In the genomic region with DNA sequence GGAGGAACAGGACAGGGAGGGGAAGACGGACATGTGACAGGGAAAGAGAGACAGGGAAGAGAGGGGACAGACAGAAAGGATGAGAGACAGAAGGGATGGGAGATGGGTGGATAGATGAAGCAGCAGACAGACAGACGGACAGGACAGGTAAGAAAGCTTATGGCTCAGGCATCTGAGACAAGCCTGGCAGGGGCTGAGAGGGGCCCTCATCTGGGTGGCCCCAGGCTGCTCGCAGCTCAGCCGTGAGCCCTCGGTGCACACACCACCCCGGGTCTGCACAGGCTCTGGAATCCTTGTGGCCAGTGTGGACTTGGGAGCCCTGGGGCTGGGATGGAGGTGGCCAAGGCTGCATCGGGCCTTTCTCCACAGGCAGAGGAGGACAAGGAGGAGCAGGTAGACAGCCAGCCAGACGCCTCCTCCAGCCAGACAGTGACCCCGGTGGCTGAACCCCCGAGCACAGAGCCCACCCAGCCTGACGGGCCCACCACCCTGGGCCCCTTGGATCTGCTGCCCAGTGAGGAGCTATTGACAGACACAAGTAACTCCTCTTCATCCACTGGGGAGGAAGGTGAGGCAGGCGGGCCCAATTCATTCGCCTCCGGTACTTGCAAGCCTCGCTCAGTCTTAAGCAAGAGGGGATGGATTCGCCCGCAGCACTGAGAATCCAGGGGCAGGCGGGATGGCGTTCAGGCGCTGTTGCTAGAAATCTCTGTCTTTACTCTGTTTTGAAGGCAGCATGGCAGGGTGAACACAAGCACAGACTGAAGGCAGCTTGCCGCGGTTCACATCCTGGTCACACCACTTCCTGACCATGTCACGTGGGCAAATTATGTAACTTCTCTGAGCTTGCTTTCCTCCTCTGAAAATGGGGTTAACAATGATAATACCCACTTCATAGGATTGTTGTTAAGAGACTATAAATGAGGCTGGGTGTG, we compare ENCODE assay signal across 9 cellular contexts. TPM values are rescaled to one million over a fixed set of nuclear protein-coding genes. Genes with fewer than 3 reads are reported as not detected.
A peak's percentile ranks its signal among the peaks of the same experiment; 100 is the strongest.
DNase-seq lines count a peak whose midpoint lies in the region; ATAC-seq, FAIRE-seq and TF ChIP-seq lines count a peak whose summit lies in the region.
"Had no signal": no experiment of that assay in that cellular context is flagged by ENCODE, and none has a peak within 500 bp of the region (broad histone marks: within the 10 kb centered on the region; RNA-seq: fewer than 3 reads in every experiment).

No MANE protein-coding gene starts in this region.

- TF ChIP-seq POLR2A in Peyer's patch (IDR thresholded peaks at IDR 0.05) (no peak), H54 (IDR thresholded peaks at IDR 0.05; ENCODE audit: low read depth, low read length) (no peak)

- no peaks in the 10 kb centered on the region for H3K27me3 ChIP-seq in CD4-positive, alpha-beta memory T cell (ENCODE audit: insufficient read depth, low read length)
- no peaks in the 10 kb centered on the region for H3K27me3 ChIP-seq in Peyer's patch
- H3K27me3 ChIP-seq in dorsolateral prefrontal cortex: no peaks in the 10 kb centered on the region
- H3K27me3 ChIP-seq: colonic mucosa had no signal

- POLR2A ChIA-PET in CD4-positive, alpha-beta memory T cell (lab: Charles Lee; ENCODE audit: partially characterized antibody): interaction anchor here (0.8 to 13.7 kb wide), 24 partner anchors 8 to 602 kb away, joined by 3 to 282 read pairs (median 5); a partner anchor contains a TSS

- TF ChIP-seq CTCF in Peyer's patch (IDR thresholded peaks at IDR 0.05): no peak
- no peak for TF ChIP-seq CTCF in dorsolateral prefrontal cortex (IDR thresholded peaks at IDR 0.05 in 54 of 56, conservative IDR thresholded peaks at IDR 0.05 in 2 of 56; ENCODE audit: low read depth in 1 of 56, partially characterized antibody in 56 of 56)

- peaks cover 42 to 67% of the 10 kb centered on the region in 2 donors for H3K36me3 Mint-ChIP-seq in CD4-positive, alpha-beta memory T cell
- H3K36me3 Mint-ChIP-seq in activated T-helper 17 cell treated with anti-CD3 and anti-CD28 coated beads, Interleukin-2, amount 50 U/mL, for 72 hours (ENCODE audit: low read depth): peaks cover 98% of the 10 kb centered on the region

- peaks cover 0 to 2% (median 0%) of the 10 kb centered on the region in 8 donors for H3K9me3 Mint-ChIP-seq in CD4-positive, alpha-beta memory T cell
- H3K9me3 Mint-ChIP-seq in activated T-helper 17 cell treated with anti-CD3 and anti-CD28 coated beads, Interleukin-2, amount 50 U/mL, for 72 hours: no peaks in the 10 kb centered on the region

- peak overlapping the region; percentile 48 to 51 for H3K4me3 ChIP-seq in CD4-positive, alpha-beta memory T cell (ENCODE audit: low read length in 2 of 2)
- H3K4me3 ChIP-seq in Peyer's patch: peak overlapping the region in 1 of 4 donors; percentile 12
- H3K4me3 ChIP-seq in dorsolateral prefrontal cortex: no peak overlapping the region
- H3K4me3 ChIP-seq: colonic mucosa had no signal

- H3K27ac Mint-ChIP-seq in CD4-positive, alpha-beta memory T cell: peak overlapping the region; percentile 93 to 98 (median 96)
- H3K27ac Mint-ChIP-seq in activated T-helper 17 cell treated with anti-CD3 and anti-CD28 coated beads, Interleukin-2, amount 50 U/mL, for 72 hours: peak overlapping the region; percentile 96

- intact Hi-C loops in CD4-positive, alpha-beta memory T cell (cut with micrococcal nuclease): loop anchor here (1.0 to 5.0 kb wide), 5 partner anchors 13 to 282 kb away; a partner anchor contains a TSS
- intact Hi-C loops in dorsolateral prefrontal cortex (cut with DNase I): loop anchor here (2.0 kb wide), 1 partner anchor 41 kb away; no protein-coding TSS in a partner anchor

- peak overlapping the region; percentile 64 for H3K27ac ChIP-seq in CD4-positive, alpha-beta memory T cell (ENCODE audit: low read depth, low read length)
- H3K27ac ChIP-seq in Peyer's patch (peak overlapping the region in 3 of 4 donors; percentile 24 to 69 (median 54)), dorsolateral prefrontal cortex (peak overlapping the region in 25 of 59 donors; percentile 0 to 68 (median 36))
- H3K27ac ChIP-seq: colonic mucosa had no signal

- no peak for FAIRE-seq in H54 (lab: Jason Lieb, UNC)

- H3K4me1 ChIP-seq in CD4-positive, alpha-beta memory T cell (ENCODE audit: insufficient read depth, low read length): peaks cover 76% of the 10 kb centered on the region
- H3K4me1 ChIP-seq in Peyer's patch: peaks cover 0 to 32% (median 17%) of the 10 kb centered on the region in 4 donors
- H3K4me1 ChIP-seq: colonic mucosa had no signal

- no peaks in the 10 kb centered on the region for H3K27me3 Mint-ChIP-seq in CD4-positive, alpha-beta memory T cell
- H3K27me3 Mint-ChIP-seq in activated T-helper 17 cell treated with anti-CD3 and anti-CD28 coated beads, Interleukin-2, amount 50 U/mL, for 72 hours: no peaks in the 10 kb centered on the region

- H3K36me3 ChIP-seq in CD4-positive, alpha-beta memory T cell (ENCODE audit: insufficient read depth, low read length): peaks cover 45% of the 10 kb centered on the region
- peaks cover 0 to 62% (median 0%) of the 10 kb centered on the region in 3 donors for H3K36me3 ChIP-seq in Peyer's patch
- H3K36me3 ChIP-seq: colonic mucosa had no signal

- peak; percentile 40 for ATAC-seq in activated T-helper 17 cell treated with anti-CD3 and anti-CD28 coated beads, Interleukin-2, amount 50 U/mL, for 72 hours (replicated peaks)

- DNase-seq in CD4-positive, alpha-beta memory T cell: peak; percentile 81 to 88 (median 84)
- DNase-seq in Peyer's patch (peak in 2 of 3 donors; percentile 61 to 85), mucosa of gallbladder (ENCODE audit: low spot score) (peak; percentile 41), NCI-H748 (lab: John Stamatoyannopoulos, UW; ENCODE audit: unreplicated experiment) (no peak), dorsolateral prefrontal cortex (no peak), H54 (ENCODE audit: insufficient read length, low spot score) (no peak), NCI-H146 (lab: John Stamatoyannopoulos, UW) (no peak)
- DNase-seq: colonic mucosa had no signal

- CTCF ChIA-PET in CD4-positive, alpha-beta memory T cell (lab: Charles Lee; ENCODE audit: partially characterized antibody): interaction anchor here (0.6 to 6.2 kb wide), 25 partner anchors 8 to 352 kb away, joined by 3 to 124 read pairs (median 4); a partner anchor contains a TSS

- H3K4me3 Mint-ChIP-seq in CD4-positive, alpha-beta memory T cell: peak overlapping the region; percentile 78 to 91 (median 85)
- peak overlapping the region; percentile 71 for H3K4me3 Mint-ChIP-seq in activated T-helper 17 cell treated with anti-CD3 and anti-CD28 coated beads, Interleukin-2, amount 50 U/mL, for 72 hours

- H3K4me1 Mint-ChIP-seq in CD4-positive, alpha-beta memory T cell: peaks cover 47 to 73% (median 58%) of the 10 kb centered on the region in 4 donors
- peaks cover 32% of the 10 kb centered on the region for H3K4me1 Mint-ChIP-seq in activated T-helper 17 cell treated with anti-CD3 and anti-CD28 coated beads, Interleukin-2, amount 50 U/mL, for 72 hours

- no peaks in the 10 kb centered on the region for H3K9me3 ChIP-seq in CD4-positive, alpha-beta memory T cell (ENCODE audit: control insufficient read depth in 1 of 2, low read length in 2 of 2)
- no peaks in the 10 kb centered on the region for H3K9me3 ChIP-seq in Peyer's patch
- H3K9me3 ChIP-seq: colonic mucosa had no signal

RNA-seq across cellular contexts. Expression of a gene that starts 14.0 kb away (rescaled TPM):
- 100 to 1,000 TPM; 205 to 221 TPM for total RNA-seq in CD4-positive, alpha-beta memory T cell
- 10 to 100 TPM; 16.3 to 55.4 TPM for polyA plus RNA-seq in CD4-positive, alpha-beta memory T cell
- total RNA-seq in Peyer's patch: 100 to 1,000 TPM in 1 of 4 donors, 10 to 100 TPM in 2, 1 to 10 TPM in 1; 6.0 to 135 (median 61.6) TPM
- 100 to 1,000 TPM; 123 to 183 TPM for total RNA-seq in activated T-helper 17 cell treated with anti-CD3 and anti-CD28 coated beads, Interleukin-2, amount 50 U/mL, for 72 hours
- total RNA-seq in mucosa of gallbladder: 31.7 TPM
- total RNA-seq in dorsolateral prefrontal cortex: 10 to 100 TPM; 38.8 to 93.6 (median 54.7) TPM

RNA-seq across cellular contexts. Expression of a gene that starts 16.2 kb away (rescaled TPM):
- total RNA-seq in CD4-positive, alpha-beta memory T cell: 1 to 10 TPM; 1.4 to 1.5 TPM
- polyA plus RNA-seq in CD4-positive, alpha-beta memory T cell: under 1 TPM in 1 of 2 donors, not detected in 1; 0.64 TPM
- total RNA-seq in Peyer's patch: 1 to 10 TPM; 2.8 to 9.1 (median 5.1) TPM
- 1 to 10 TPM in 1 of 2 donors, under 1 TPM in 1; 0.97 to 3.1 TPM for total RNA-seq in activated T-helper 17 cell treated with anti-CD3 and anti-CD28 coated beads, Interleukin-2, amount 50 U/mL, for 72 hours
- total RNA-seq in mucosa of gallbladder: 4.8 TPM
- total RNA-seq in dorsolateral prefrontal cortex: 100 to 1,000 TPM in 117 of 120 experiments, 10 to 100 TPM in 3; 65.9 to 457 (median 199) TPM

RNA-seq across cellular contexts. Expression of a gene that starts 27.4 kb away (rescaled TPM):
- under 1 TPM in 1 of 2 experiments, not detected in 1; 0.15 TPM for total RNA-seq in CD4-positive, alpha-beta memory T cell
- under 1 TPM in 1 of 2 donors, not detected in 1; 0.57 TPM for polyA plus RNA-seq in CD4-positive, alpha-beta memory T cell
- total RNA-seq in Peyer's patch: 1 to 10 TPM in 1 of 4 donors, under 1 TPM in 1, not detected in 2; 0.67 to 1.4 TPM
- under 1 TPM in 1 of 2 donors, not detected in 1; 0.48 TPM for total RNA-seq in activated T-helper 17 cell treated with anti-CD3 and anti-CD28 coated beads, Interleukin-2, amount 50 U/mL, for 72 hours
- total RNA-seq in mucosa of gallbladder: 21.4 TPM
- total RNA-seq in dorsolateral prefrontal cortex: 10 to 100 TPM in 11 of 120 experiments, 1 to 10 TPM in 109; 1.0 to 16.3 (median 6.0) TPM

RNA-seq across cellular contexts. Expression of a gene that starts 50.1 kb away (rescaled TPM):
- total RNA-seq in CD4-positive, alpha-beta memory T cell: 10 to 100 TPM; 33.9 to 34.7 TPM
- 10 to 100 TPM; 10.1 to 23.9 TPM for polyA plus RNA-seq in CD4-positive, alpha-beta memory T cell
- 10 to 100 TPM in 1 of 4 donors, 1 to 10 TPM in 3; 7.0 to 15.7 (median 7.4) TPM for total RNA-seq in Peyer's patch
- 1 to 10 TPM; 7.6 to 7.9 TPM for total RNA-seq in activated T-helper 17 cell treated with anti-CD3 and anti-CD28 coated beads, Interleukin-2, amount 50 U/mL, for 72 hours
- total RNA-seq in mucosa of gallbladder: 8.9 TPM
- 1 to 10 TPM; 2.3 to 7.1 (median 4.5) TPM for total RNA-seq in dorsolateral prefrontal cortex

Comparison
In these comparisons a context has a peak if more than half of its experiments do, and no peak if none do; other contexts are left out.
1. DNase-seq: peak in CD4-positive, alpha-beta memory T cell (5 of 5), Peyer's patch (2 of 3) and mucosa of gallbladder (single experiment); none in NCI-H748 (single experiment), dorsolateral prefrontal cortex (0 of 10), H54 (single experiment) and NCI-H146 (single experiment).
2. H3K4me3 ChIP-seq: peak in CD4-positive, alpha-beta memory T cell (2 of 2); none in dorsolateral prefrontal cortex (0 of 59).
3. RNA of a gene that starts 16.2 kb away (total RNA-seq): 65.9 to 457 TPM in dorsolateral prefrontal cortex; 2.8 to 9.1 TPM in Peyer's patch, 4.8 TPM in mucosa of gallbladder (single experiment), 0.97 to 3.1 TPM in activated T-helper 17 cell treated with anti-CD3 and anti-CD28 coated beads, Interleukin-2, amount 50 U/mL, for 72 hours and 1.4 to 1.5 TPM in CD4-positive, alpha-beta memory T cell; every median in the first group is over 4 times any median in the second.